Comparison of ENCODE assay signal across 32 cellular contexts in the genomic region with DNA sequence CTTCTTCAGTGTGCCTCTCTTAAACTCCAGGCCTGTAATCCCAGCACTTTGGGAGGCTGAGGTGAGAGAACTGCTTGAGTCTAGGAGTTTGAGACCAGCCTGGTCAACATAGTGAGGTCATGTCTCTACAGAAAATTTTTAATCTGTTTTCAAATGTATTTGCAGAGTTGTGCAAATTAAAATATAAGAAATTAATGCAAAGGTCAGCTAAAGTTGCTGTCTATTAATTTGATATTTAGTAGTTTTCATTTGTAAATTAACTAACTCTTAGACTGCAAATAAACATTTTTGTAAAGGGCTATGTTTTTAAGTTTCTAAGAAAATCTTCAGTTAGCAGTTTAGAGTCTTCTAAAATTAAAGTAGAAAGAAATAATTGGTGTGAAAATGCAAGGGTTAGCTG.
"Had no signal": no experiment of that assay in that cellular context is flagged by ENCODE, and none has a peak within 500 bp of the region (broad histone marks: within the 10 kb centered on the region; RNA-seq: fewer than 3 reads in every experiment).

No MANE protein-coding gene starts in this region.

- H3K4me2 ChIP-seq: neural progenitor cell had no signal

- H3K9me3 Mint-ChIP-seq: activated CD4-positive, alpha-beta memory T cell treated with anti-CD3 and anti-CD28 coated beads, Interleukin-2, amount 10 ng/mL, durations not matched to agents 7 days and 5 days; activated CD4-positive, alpha-beta T cell treated with anti-CD3 and anti-CD28 coated beads, Interleukin-2, amount 10 ng/mL, durations not matched to agents 7 days and 5 days; activated naive CD4-positive, alpha-beta T cell treated with anti-CD3 and anti-CD28 coated beads, Interleukin-2, amount 10 ng/mL, durations not matched to agents 7 days and 5 days; activated naive CD8-positive, alpha-beta T cell treated with anti-CD3 and anti-CD28 coated beads, Interleukin-2, amount 10 ng/mL, durations not matched to agents 7 days and 5 days; activated T-cell treated with anti-CD3 and anti-CD28 coated beads, Interleukin-2, amount 50 U/mL, for 24 hours; natural killer cell; neural progenitor cell; type B pancreatic cell had no signal

- FAIRE-seq: endothelial cell of umbilical vein, keratinocyte had no signal

- H3K4me3 ChIP-seq: ascending aorta, cardiac muscle cell, coronary artery, dorsolateral prefrontal cortex, neural progenitor cell, skin epidermis, thoracic aorta, uterus had no signal

- H3K9ac ChIP-seq: neural progenitor cell had no signal

- ATAC-seq: esophagus mucosa; left colon; natural killer cell; sciatic nerve; stimulated activated naive CD8-positive, alpha-beta T cell treated with anti-CD3 and anti-CD28 coated beads, Interleukin-15, Interleukin-2, amounts not matched to agents 100 U/mL and 50 U/mL, for 24 hours had no signal

- H3K36me3 ChIP-seq: ascending aorta, cardiac muscle cell, neural progenitor cell, thoracic aorta, uterus had no signal

- H3K9me3 ChIP-seq: ascending aorta, thoracic aorta, uterus had no signal

- H3K27me3 Mint-ChIP-seq: activated CD4-positive, alpha-beta memory T cell treated with anti-CD3 and anti-CD28 coated beads, Interleukin-2, amount 10 ng/mL, durations not matched to agents 7 days and 5 days; type B pancreatic cell had no signal

- H3K27ac Mint-ChIP-seq: activated CD4-positive, alpha-beta memory T cell treated with anti-CD3 and anti-CD28 coated beads, Interleukin-2, amount 10 ng/mL, durations not matched to agents 7 days and 5 days; activated CD4-positive, alpha-beta T cell treated with anti-CD3 and anti-CD28 coated beads, Interleukin-2, amount 10 ng/mL, durations not matched to agents 7 days and 5 days; activated naive CD4-positive, alpha-beta T cell treated with anti-CD3 and anti-CD28 coated beads, Interleukin-2, amount 10 ng/mL, durations not matched to agents 7 days and 5 days; activated naive CD8-positive, alpha-beta T cell treated with anti-CD3 and anti-CD28 coated beads, Interleukin-2, amount 10 ng/mL, durations not matched to agents 7 days and 5 days; activated T-cell treated with anti-CD3 and anti-CD28 coated beads, Interleukin-2, amount 50 U/mL, for 24 hours; brain; natural killer cell; neural progenitor cell had no signal

- H3K36me3 Mint-ChIP-seq: activated naive CD4-positive, alpha-beta T cell treated with anti-CD3 and anti-CD28 coated beads, Interleukin-2, amount 10 ng/mL, durations not matched to agents 7 days and 5 days; activated naive CD8-positive, alpha-beta T cell treated with anti-CD3 and anti-CD28 coated beads, Interleukin-2, amount 10 ng/mL, durations not matched to agents 7 days and 5 days; brain; natural killer cell; neural progenitor cell; type B pancreatic cell had no signal

- H3K4me1 Mint-ChIP-seq: activated CD4-positive, alpha-beta memory T cell treated with anti-CD3 and anti-CD28 coated beads, Interleukin-2, amount 10 ng/mL, durations not matched to agents 7 days and 5 days; activated CD4-positive, alpha-beta T cell treated with anti-CD3 and anti-CD28 coated beads, Interleukin-2, amount 10 ng/mL, durations not matched to agents 7 days and 5 days; activated naive CD4-positive, alpha-beta T cell treated with anti-CD3 and anti-CD28 coated beads, Interleukin-2, amount 10 ng/mL, durations not matched to agents 7 days and 5 days; activated naive CD8-positive, alpha-beta T cell treated with anti-CD3 and anti-CD28 coated beads, Interleukin-2, amount 10 ng/mL, durations not matched to agents 7 days and 5 days; natural killer cell had no signal

- DNase-seq: activated CD4-positive, alpha-beta memory T cell treated with anti-CD3 and anti-CD28 coated beads, Interleukin-2, amount 10 ng/mL, durations not matched to agents 7 days and 5 days; activated CD4-positive, alpha-beta T cell treated with anti-CD3 and anti-CD28 coated beads for 1 hour; activated CD4-positive, alpha-beta T cell treated with anti-CD3 and anti-CD28 coated beads, Interleukin-2, amount 10 ng/mL, durations not matched to agents 7 days and 5 days; activated CD8-positive, alpha-beta memory T cell treated with anti-CD3 and anti-CD28 coated beads, Interleukin-2, amount 50 U/mL, for 48 hours; activated gamma-delta T cell; activated naive CD4-positive, alpha-beta T cell treated with anti-CD3 and anti-CD28 coated beads, Interleukin-2, amount 10 ng/mL, durations not matched to agents 7 days and 5 days; activated naive CD8-positive, alpha-beta T cell treated with anti-CD3 and anti-CD28 coated beads, Interleukin-2, amount 10 ng/mL, durations not matched to agents 7 days and 5 days; activated T-cell treated with anti-CD3 and anti-CD28 coated beads, Interleukin-2, amount 50 U/mL, for 24 hours; dorsolateral prefrontal cortex; effector memory CD4-positive, alpha-beta T cell; foreskin fibroblast; head of caudate nucleus; hippocampal formation; left colon; natural killer cell; stimulated activated CD4-positive, alpha-beta T cell treated with anti-CD3 and anti-CD28 coated beads, Interleukin-12 subunit alpha, Interleukin-12 subunit beta, amount 100 ng/mL, for 4 hours; stimulated activated CD4-positive, alpha-beta T cell treated with anti-CD3 and anti-CD28 coated beads, Interleukin-4, amount 100 ng/mL, for 1 hour; stimulated activated naive CD8-positive, alpha-beta T cell treated with anti-CD3 and anti-CD28 coated beads, Interleukin-15, Interleukin-2, amounts not matched to agents 100 U/mL and 50 U/mL, for 24 hours; T1000; uterus had no signal

- H3K4me3 Mint-ChIP-seq: activated CD4-positive, alpha-beta memory T cell treated with anti-CD3 and anti-CD28 coated beads, Interleukin-2, amount 10 ng/mL, durations not matched to agents 7 days and 5 days; activated CD4-positive, alpha-beta T cell treated with anti-CD3 and anti-CD28 coated beads, Interleukin-2, amount 10 ng/mL, durations not matched to agents 7 days and 5 days; activated naive CD4-positive, alpha-beta T cell treated with anti-CD3 and anti-CD28 coated beads, Interleukin-2, amount 10 ng/mL, durations not matched to agents 7 days and 5 days; activated naive CD8-positive, alpha-beta T cell treated with anti-CD3 and anti-CD28 coated beads, Interleukin-2, amount 10 ng/mL, durations not matched to agents 7 days and 5 days; activated T-cell treated with anti-CD3 and anti-CD28 coated beads, Interleukin-2, amount 50 U/mL, for 24 hours; brain; natural killer cell; neural progenitor cell; type B pancreatic cell had no signal

- H3K27ac ChIP-seq: ascending aorta, coronary artery, neural progenitor cell, skin epidermis, thoracic aorta, uterus had no signal

- H3K27me3 ChIP-seq: ascending aorta, cardiac muscle cell, dorsolateral prefrontal cortex, neural progenitor cell, uterus had no signal
